In the genomic region with DNA sequence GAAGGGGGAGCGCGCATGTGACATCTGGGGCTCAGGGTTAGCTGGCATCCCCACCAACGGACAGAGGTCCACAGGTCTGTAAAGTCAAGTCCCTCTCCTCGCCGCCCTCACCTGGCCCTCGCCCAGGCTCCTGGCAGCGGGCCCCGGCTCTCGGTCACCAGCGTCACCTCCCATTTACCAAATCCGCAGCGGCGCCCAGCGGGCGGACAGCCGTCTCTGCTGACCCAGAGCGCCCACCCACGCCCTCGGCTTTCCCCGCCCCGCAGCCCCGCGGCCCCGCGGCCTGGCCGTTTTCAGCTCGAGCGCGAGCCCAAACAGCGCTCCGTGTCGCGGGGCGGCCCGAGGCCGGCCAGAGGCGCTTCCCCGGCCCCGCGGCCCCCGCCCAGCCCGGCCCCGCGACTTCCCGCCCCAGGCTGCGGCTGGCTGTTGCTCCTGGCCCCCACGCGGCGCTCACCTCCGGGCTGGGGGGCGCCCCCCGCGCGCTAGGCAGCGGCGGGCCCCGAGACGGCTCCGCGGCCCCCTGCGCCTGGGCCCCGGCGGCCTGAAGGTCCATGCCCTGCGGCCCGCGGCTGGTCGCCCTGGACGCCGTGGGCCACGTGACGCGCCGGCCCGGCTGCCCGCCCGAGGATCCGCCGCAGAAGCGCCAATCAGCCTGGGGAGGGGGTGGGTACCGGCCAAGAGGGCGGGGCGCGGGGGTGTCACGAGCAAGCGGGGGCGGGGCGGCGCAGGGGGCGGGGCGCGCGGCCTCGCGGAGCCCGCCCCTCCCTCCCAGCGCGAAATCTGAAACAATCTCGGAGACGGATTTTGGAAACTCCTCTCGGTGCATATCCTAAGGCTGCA, we compare ENCODE assay signal across 8 cellular contexts. TPM values are rescaled to one million over a fixed set of nuclear protein-coding genes. Genes with fewer than 3 reads are reported as not detected.
A peak's percentile ranks its signal among the peaks of the same experiment; 100 is the strongest.
DNase-seq lines count a peak whose midpoint lies in the region; ATAC-seq and TF ChIP-seq lines count a peak whose summit lies in the region.

A gene with protein sequence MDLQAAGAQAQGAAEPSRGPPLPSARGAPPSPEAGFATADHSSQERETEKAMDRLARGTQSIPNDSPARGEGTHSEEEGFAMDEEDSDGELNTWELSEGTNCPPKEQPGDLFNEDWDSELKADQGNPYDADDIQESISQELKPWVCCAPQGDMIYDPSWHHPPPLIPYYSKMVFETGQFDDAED (minus strand): TSS at position 598 of the 840 bp plus-strand sequence. CDS start 45 bp downstream, at position 553.

- H3K27me3 ChIP-seq in CD4-positive, CD25-positive, alpha-beta regulatory T cell (ENCODE audit: control insufficient read depth, insufficient read depth, low read length): no peaks in the 10 kb centered on the region
- H3K27me3 ChIP-seq in Karpas-422 (ENCODE audit: low read length) (no peaks in the 10 kb centered on the region), SJSA1 (replicated peaks) (no peaks in the 10 kb centered on the region), stomach (no peaks in the 10 kb centered on the region)

- peak within 1 kb of the TSS; percentile 28 to 77 (median 75) for H3K27ac Mint-ChIP-seq in CD4-positive, CD25-positive, alpha-beta regulatory T cell
- H3K27ac Mint-ChIP-seq in neural crest cell (ENCODE audit: unreplicated experiment): no peak within 1 kb of the TSS

- no peaks in the 10 kb centered on the region for H3K9me3 ChIP-seq in CD4-positive, CD25-positive, alpha-beta regulatory T cell (ENCODE audit: control insufficient read depth in 2 of 2, low read length in 2 of 2)
- H3K9me3 ChIP-seq in Karpas-422 (ENCODE audit: low read length) (no peaks in the 10 kb centered on the region), SJSA1 (replicated peaks) (no peaks in the 10 kb centered on the region), stomach (no peaks in the 10 kb centered on the region)

- peaks cover 9% of the 10 kb centered on the region for H3K36me3 Mint-ChIP-seq in CD4-positive, CD25-positive, alpha-beta regulatory T cell
- peaks cover 11% of the 10 kb centered on the region for H3K36me3 Mint-ChIP-seq in neural crest cell (ENCODE audit: low read depth)

- peaks cover 0 to 1% (median 0%) of the 10 kb centered on the region in 7 donors for H3K9me3 Mint-ChIP-seq in CD4-positive, CD25-positive, alpha-beta regulatory T cell
- no peaks in the 10 kb centered on the region for H3K9me3 Mint-ChIP-seq in neural crest cell

- no peaks in the 10 kb centered on the region for H4K20me1 ChIP-seq in Karpas-422 (ENCODE audit: insufficient read depth, low read depth, low read length)

- H3K9me2 ChIP-seq in Karpas-422 (replicated peaks; ENCODE audit: insufficient read depth, low read length): no peaks in the 10 kb centered on the region

- H3K9ac ChIP-seq in Karpas-422 (ENCODE audit: low read length): peak within 1 kb of the TSS; percentile 86

- peaks cover 15% of the 10 kb centered on the region for H3K4me1 ChIP-seq in CD4-positive, CD25-positive, alpha-beta regulatory T cell (ENCODE audit: control insufficient read depth, insufficient read depth, low read length, poor library complexity, severe bottlenecking)
- peaks cover 32% of the 10 kb centered on the region for H3K4me1 ChIP-seq in Karpas-422 (ENCODE audit: low read length)
- peaks cover 19% of the 10 kb centered on the region for H3K4me1 ChIP-seq in SJSA1 (replicated peaks)
- H3K4me1 ChIP-seq in stomach: peaks cover 10 to 31% (median 23%) of the 10 kb centered on the region in 4 donors

- peaks cover 21% of the 10 kb centered on the region for H3K36me3 ChIP-seq in CD4-positive, CD25-positive, alpha-beta regulatory T cell (ENCODE audit: control insufficient read depth, insufficient read depth, low read length)
- H3K36me3 ChIP-seq in Karpas-422 (ENCODE audit: insufficient read depth, low read length) (peaks cover 10% of the 10 kb centered on the region; the same call in 1 of the 2 replicates), SJSA1 (peaks cover 52% of the 10 kb centered on the region), stomach (peaks cover 13 to 57% (median 51%) of the 10 kb centered on the region in 4 donors)

- H3K27ac ChIP-seq in CD4-positive, CD25-positive, alpha-beta regulatory T cell (ENCODE audit: insufficient read depth, low read length, poor library complexity, severe bottlenecking): no peak within 1 kb of the TSS
- H3K27ac ChIP-seq in Karpas-422 (ENCODE audit: low read length): no peak within 1 kb of the TSS
- H3K27ac ChIP-seq in SJSA1: peak within 1 kb of the TSS; percentile 57
- peak within 1 kb of the TSS; percentile 74 to 96 (median 93) for H3K27ac ChIP-seq in stomach

- H3K27me3 Mint-ChIP-seq in CD4-positive, CD25-positive, alpha-beta regulatory T cell: no peaks in the 10 kb centered on the region
- no peaks in the 10 kb centered on the region for H3K27me3 Mint-ChIP-seq in neural crest cell (ENCODE audit: low read depth)

- TF ChIP-seq CTCF in foreskin fibroblast (IDR thresholded peaks at IDR 0.05; ENCODE audit: low read depth, low read length): no peak
- TF ChIP-seq CTCF in neural crest cell (conservative IDR thresholded peaks at IDR 0.05): no peak
- peak in 2 of 7 experiments; percentile 7 to 19 for TF ChIP-seq CTCF in stomach (IDR thresholded peaks at IDR 0.05)

- ATAC-seq in CD4-positive, CD25-positive, alpha-beta regulatory T cell (ENCODE audit: low read depth in 2 of 2): peak; percentile 82 to 87
- ATAC-seq in GM21367 (IDR thresholded peaks at IDR 0.05; ENCODE audit: unreplicated experiment): peak; percentile 64

- H3K4me2 ChIP-seq in Karpas-422 (ENCODE audit: low read depth, low read length, poor library complexity, severe bottlenecking): peak within 1 kb of the TSS; percentile 95

- no peak for TF ChIP-seq EP300 in stomach (IDR thresholded peaks at IDR 0.05)

- peak; percentile 72 to 83 (median 79) for DNase-seq in CD4-positive, CD25-positive, alpha-beta regulatory T cell
- DNase-seq in Karpas-422: peak; percentile 92
- peak; percentile 42 to 87 for DNase-seq in SJSA1 (ENCODE audit: low read depth in 1 of 2, low spot score in 2 of 2)
- DNase-seq in activated gamma-delta T cell treated with Interleukin-2 at 50 U/mL for 16 hours: peak; percentile 78
- peak; percentile 83 to 95 for DNase-seq in foreskin fibroblast
- peak; percentile 79 for DNase-seq in neural crest cell (ENCODE audit: low read depth, low spot score)
- DNase-seq in stomach: peak; percentile 91

- H3K4me3 ChIP-seq in CD4-positive, CD25-positive, alpha-beta regulatory T cell (ENCODE audit: low read depth, low read length): peak within 1 kb of the TSS; percentile 83
- H3K4me3 ChIP-seq in Karpas-422 (ENCODE audit: low read length) (peak within 1 kb of the TSS; percentile 84), SJSA1 (peak within 1 kb of the TSS; percentile 87), foreskin fibroblast (ENCODE audit: low read depth in 1 of 2, low read length in 2 of 2) (peak within 1 kb of the TSS; percentile 56 to 62), stomach (peak within 1 kb of the TSS; percentile 77 to 92 (median 82))

- peaks cover 24% of the 10 kb centered on the region for H3K79me2 ChIP-seq in Karpas-422 (ENCODE audit: low read length)

- peak within 1 kb of the TSS; percentile 81 to 93 (median 88) for H3K4me3 Mint-ChIP-seq in CD4-positive, CD25-positive, alpha-beta regulatory T cell
- peak within 1 kb of the TSS; percentile 85 for H3K4me3 Mint-ChIP-seq in neural crest cell

- intact Hi-C loops in stomach (cut with DNase I; ENCODE audit: low total_unique reads): no loop called here

- peak within 1 kb of the TSS; percentile 70; the same call in 1 of the 2 replicates for H2AFZ ChIP-seq in Karpas-422 (ENCODE audit: low read length)

- TF ChIP-seq POLR2A in stomach (IDR thresholded peaks at IDR 0.05): no peak

- peaks cover 7 to 21% (median 14%) of the 10 kb centered on the region in 4 donors for H3K4me1 Mint-ChIP-seq in CD4-positive, CD25-positive, alpha-beta regulatory T cell
- H3K4me1 Mint-ChIP-seq in neural crest cell: peaks cover 22% of the 10 kb centered on the region

- WGBS in stomach, 5 donors: 0 to 1% (median 1%) methylated on average over 5 to 100 of the region's 100 CpGs

RNA-seq across cellular contexts. Expression of the gene that starts here (rescaled TPM):
- total RNA-seq in CD4-positive, CD25-positive, alpha-beta regulatory T cell: 5.0 TPM
- polyA plus RNA-seq in CD4-positive, CD25-positive, alpha-beta regulatory T cell: 10 to 100 TPM; 12.5 to 17.2 (median 13.3) TPM
- total RNA-seq in Karpas-422 (2014; rRNA removed; shearing (Covaris generic); ENCODE audit: low replicate concordance): 57.3 and 78.3 TPM in 2 replicates
- 119 and 197 TPM in 2 replicates for total RNA-seq in SJSA1 (2014; rRNA removed; shearing (Covaris generic))
- total RNA-seq in neural crest cell (57.9 and 60.7 TPM in 2 replicates), stomach (10 to 100 TPM; 22.8 to 61.4 (median 38.4) TPM)
- polyA plus RNA-seq in stomach: 10 to 100 TPM; 52.1 to 57.3 (median 56.0) TPM

Comparison
In these comparisons a context has a peak if more than half of its experiments do, and no peak if none do; other contexts are left out.
1. H3K27ac ChIP-seq: peak in SJSA1 (single experiment) and stomach (5 of 5); none in CD4-positive, CD25-positive, alpha-beta regulatory T cell (single experiment) and Karpas-422 (single experiment).
2. Peak in every context shown above with its lines, with median percentiles within 50 percentile points of each other: DNase-seq and H3K4me3 ChIP-seq.